27 cellular contexts compared by ENCODE assay signal in the genomic region with DNA sequence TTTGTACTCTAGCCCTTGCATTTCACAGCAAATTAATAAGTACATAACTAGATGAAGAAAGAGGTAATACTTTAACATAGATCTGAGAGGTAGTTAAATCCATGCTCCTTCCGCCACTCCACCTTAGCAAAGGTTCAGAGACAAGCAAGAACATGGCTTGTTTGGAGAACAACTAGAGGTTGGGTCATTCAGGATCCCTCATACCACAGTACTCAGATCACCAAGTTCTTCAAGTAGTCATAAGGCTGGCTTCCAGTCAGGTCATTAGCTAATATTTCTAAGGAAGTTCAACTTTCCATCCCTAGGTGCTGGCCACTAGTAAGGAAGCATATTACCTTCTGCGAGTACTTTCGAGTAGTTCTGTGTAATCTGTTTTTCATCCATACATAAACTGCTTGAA.
"Had no signal": no experiment of that assay in that cellular context is flagged by ENCODE, and none has a peak within 500 bp of the region (broad histone marks: within the 10 kb centered on the region; RNA-seq: fewer than 3 reads in every experiment).

No MANE protein-coding gene starts in this region.

- H3K4me3 ChIP-seq: cardiac muscle cell, MG63, PC-9, SK-N-MC had no signal

- H3K9me3 Mint-ChIP-seq: activated T-helper 17 cell treated with anti-CD3 and anti-CD28 coated beads, Interleukin-2, amount 50 U/mL, for 72 hours had no signal

- H3K4me2 ChIP-seq: PC-9 had no signal

- DNase-seq: activated CD4-positive, alpha-beta memory T cell treated with anti-CD3 and anti-CD28 coated beads for 36 hours; activated CD4-positive, alpha-beta T cell treated with anti-CD3 and anti-CD28 coated beads, Interleukin-2, amount 10 ng/mL, durations not matched to agents 7 days and 5 days; activated CD4-positive, CD25-positive, alpha-beta regulatory T cell; activated CD8-positive, alpha-beta memory T cell treated with anti-CD3 and anti-CD28 coated beads for 24 hours; activated gamma-delta T cell; activated naive CD4-positive, alpha-beta T cell treated with anti-CD3 and anti-CD28 coated beads, Interleukin-2, amount 10 ng/mL, durations not matched to agents 7 days and 5 days; activated naive CD8-positive, alpha-beta T cell treated with anti-CD3 and anti-CD28 coated beads for 36 hours; activated T-cell treated with anti-CD3 and anti-CD28 coated beads, Interleukin-2, amount 50 U/mL, for 48 hours; aorta; cerebellar nuclear complex; MG63; MV-4-11; NCI-H1092 treated with DMSO at 0.1 percent for 48 hours; NCI-H1417 treated with DMSO at 0.1 percent for 48 hours; NCI-H1694; NCI-H2029; NCI-H2107; NCI-H2171 treated with DMSO at 0.1 percent for 48 hours; NCI-H510A treated with DMSO at 0.1 percent for 48 hours; NCI-H69; PC-9; SIG-M5; T-helper 1 cell had no signal

- H3K27me3 Mint-ChIP-seq: activated CD4-positive, alpha-beta memory T cell treated with anti-CD3 and anti-CD28 coated beads for 36 hours; activated CD4-positive, alpha-beta T cell treated with anti-CD3 and anti-CD28 coated beads, Interleukin-2, amount 10 ng/mL, durations not matched to agents 7 days and 5 days; activated naive CD4-positive, alpha-beta T cell treated with anti-CD3 and anti-CD28 coated beads, Interleukin-2, amount 10 ng/mL, durations not matched to agents 7 days and 5 days; activated naive CD8-positive, alpha-beta T cell treated with anti-CD3 and anti-CD28 coated beads for 36 hours; activated T-helper 17 cell treated with anti-CD3 and anti-CD28 coated beads, Interleukin-2, amount 50 U/mL, for 72 hours had no signal

- H3K27ac Mint-ChIP-seq: activated CD4-positive, alpha-beta T cell treated with anti-CD3 and anti-CD28 coated beads, Interleukin-2, amount 10 ng/mL, durations not matched to agents 7 days and 5 days; activated naive CD4-positive, alpha-beta T cell treated with anti-CD3 and anti-CD28 coated beads, Interleukin-2, amount 10 ng/mL, durations not matched to agents 7 days and 5 days; activated naive CD8-positive, alpha-beta T cell treated with anti-CD3 and anti-CD28 coated beads for 36 hours; activated T-helper 17 cell treated with anti-CD3 and anti-CD28 coated beads, Interleukin-2, amount 50 U/mL, for 72 hours had no signal

- H3K27me3 ChIP-seq: cardiac muscle cell, MG63 had no signal

- H3K27ac ChIP-seq: cardiac muscle cell, PC-9, SK-N-MC, VCaP had no signal

- H3K4me3 Mint-ChIP-seq: activated CD4-positive, alpha-beta memory T cell treated with anti-CD3 and anti-CD28 coated beads for 36 hours; activated CD4-positive, alpha-beta T cell treated with anti-CD3 and anti-CD28 coated beads, Interleukin-2, amount 10 ng/mL, durations not matched to agents 7 days and 5 days; activated naive CD4-positive, alpha-beta T cell treated with anti-CD3 and anti-CD28 coated beads, Interleukin-2, amount 10 ng/mL, durations not matched to agents 7 days and 5 days; activated naive CD8-positive, alpha-beta T cell treated with anti-CD3 and anti-CD28 coated beads for 36 hours; activated T-helper 17 cell treated with anti-CD3 and anti-CD28 coated beads, Interleukin-2, amount 50 U/mL, for 72 hours had no signal

- H3K36me3 ChIP-seq: cardiac muscle cell, MG63 had no signal
